In the genomic region with DNA sequence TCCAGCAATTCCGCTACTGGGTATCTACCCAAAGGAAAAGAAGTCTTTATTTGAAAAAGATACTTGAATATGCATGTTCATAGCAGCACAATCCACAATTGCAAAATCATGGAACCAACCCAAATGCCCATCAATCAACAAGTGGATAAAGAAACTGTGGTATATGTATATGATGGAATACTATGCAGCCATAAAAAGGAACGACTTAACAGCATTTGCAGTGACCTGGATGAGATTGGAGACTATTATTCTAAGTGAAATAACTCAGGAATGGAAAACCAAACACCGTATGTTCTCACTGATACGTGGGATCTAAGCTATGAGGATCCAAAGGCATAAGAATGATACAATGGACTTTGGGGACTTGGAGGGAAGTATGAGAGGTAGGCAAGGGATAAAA, we compare ENCODE assay signal across 1 cellular context. TPM values are rescaled to one million over a fixed set of nuclear protein-coding genes. Genes with fewer than 3 reads are reported as not detected.
"Had no signal": no experiment of that assay in that cellular context is flagged by ENCODE, and none has a peak within 500 bp of the region (broad histone marks: within the 10 kb centered on the region; RNA-seq: fewer than 3 reads in every experiment).

No MANE protein-coding gene starts in this region.

RNA-seq across cellular contexts. Expression of a gene that starts 8.2 kb away (rescaled TPM):
- total RNA-seq: smooth muscle cell had no signal
